20 cellular contexts compared by ENCODE assay signal in the genomic region with DNA sequence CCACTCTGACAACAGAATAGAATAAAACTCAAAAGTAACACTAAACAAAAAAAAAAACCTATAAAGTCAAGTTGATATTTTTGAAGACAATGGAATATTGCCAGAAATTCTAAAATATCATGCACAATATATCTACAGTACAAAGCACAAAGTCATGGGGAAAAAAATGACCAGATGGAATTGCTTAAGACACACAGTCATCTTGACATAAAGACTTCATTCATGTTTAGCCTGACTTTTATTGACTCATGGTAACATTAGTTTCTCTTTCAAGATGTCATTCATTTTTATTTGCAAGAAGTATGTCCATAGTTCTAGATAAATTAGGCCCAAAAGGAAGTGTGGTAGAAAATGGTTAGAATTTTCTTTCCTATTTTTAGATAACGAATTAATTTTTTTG.
DNase-seq lines count a peak whose midpoint lies in the region; ATAC-seq, FAIRE-seq and TF ChIP-seq lines count a peak whose summit lies in the region.
"Had no signal": no experiment of that assay in that cellular context is flagged by ENCODE, and none has a peak within 500 bp of the region (broad histone marks: within the 10 kb centered on the region; RNA-seq: fewer than 3 reads in every experiment).

No MANE protein-coding gene starts in this region.

- no peak overlapping the region for H3K27ac ChIP-seq in kidney (ENCODE audit: low read depth in 2 of 2, low read length in 2 of 2)
- H3K27ac ChIP-seq: ascending aorta, BLaER1, gastroesophageal sphincter had no signal

- no peak overlapping the region for H3K4me3 ChIP-seq in kidney (ENCODE audit: low read length in 2 of 2)
- H3K4me3 ChIP-seq: ascending aorta, BLaER1, gastroesophageal sphincter had no signal

- intact Hi-C loops in kidney (cut with DNase I): no loop called here

- FAIRE-seq in endometrium (lab: Jason Lieb, UNC) (peak; percentile 62), kidney (lab: Jason Lieb, UNC) (peak; percentile 77)

- ATAC-seq in HG03025 (IDR thresholded peaks at IDR 0.05; ENCODE audit: low FRiP score, unreplicated experiment) (no peak), GM21423 (IDR thresholded peaks at IDR 0.05; ENCODE audit: unreplicated experiment) (no peak)
- ATAC-seq: activated CD8-positive, alpha-beta memory T cell treated with anti-CD3 and anti-CD28 coated beads, Interleukin-2, amount 10 ng/mL, durations not matched to agents 7 days and 5 days; gastroesophageal sphincter had no signal

- H3K4me1 ChIP-seq in kidney (ENCODE audit: control insufficient read depth in 1 of 2, insufficient read depth in 1 of 2, low read depth in 1 of 2, low read length in 2 of 2): no peaks in the 10 kb centered on the region
- H3K4me1 ChIP-seq: ascending aorta, BLaER1 had no signal

- peaks cover 0 to 2% of the 10 kb centered on the region in 2 donors for H3K36me3 ChIP-seq in kidney (ENCODE audit: control insufficient read depth in 1 of 2, insufficient read depth in 2 of 2, low read length in 2 of 2)

- TF ChIP-seq CTCF in kidney (IDR thresholded peaks at IDR 0.05; ENCODE audit: borderline replicate concordance, extremely low read depth, insufficient read depth): no peak

- H3K9ac ChIP-seq in kidney (ENCODE audit: low read length in 2 of 2): no peak overlapping the region
- H3K9ac ChIP-seq: BLaER1 had no signal

- H3K9me3 ChIP-seq in kidney (ENCODE audit: control insufficient read depth in 1 of 2, low read length in 2 of 2): no peaks in the 10 kb centered on the region
- H3K9me3 ChIP-seq: ascending aorta, gastroesophageal sphincter had no signal

- DNase-seq in COLO829 (ENCODE audit: low spot score): peak; percentile 86
- peak; percentile 6 for DNase-seq in HT-29 (ENCODE audit: low spot score)
- DNase-seq in kidney: no peak
- DNase-seq in cerebellar nuclear complex (lab: John Stamatoyannopoulos, UW): no peak
- no peak for DNase-seq in NCI-H2029 treated with DMSO at 0.1 percent for 48 hours (lab: John Stamatoyannopoulos, UW)
- DNase-seq: activated CD8-positive, alpha-beta memory T cell treated with anti-CD3 and anti-CD28 coated beads, Interleukin-2, amount 10 ng/mL, durations not matched to agents 7 days and 5 days; GOT3; NCI-H1092 treated with DMSO at 0.1 percent for 48 hours; NCI-H2171; NCI-H82; nephron progenitor cell; RPMI8226; stimulated activated CD4-positive, alpha-beta T cell treated with anti-CD3 and anti-CD28 coated beads, Interleukin-1b, Interleukin-23, amount 100 ng/mL, for 48 hours; T-helper 1 cell had no signal

Comparison
In these comparisons a context has a peak if more than half of its experiments do, and no peak if none do; other contexts are left out.
1. DNase-seq: peak in COLO829 (single experiment) and HT-29 (single experiment); none in kidney (single experiment), cerebellar nuclear complex (0 of 2) and NCI-H2029 treated with DMSO at 0.1 percent for 48 hours (single experiment).